ENCODE assay signal across 22 cellular contexts in genomic region chr10:30806824-30807223, GRCh38.
DNase-seq lines count a peak whose midpoint lies in the region; ATAC-seq and TF ChIP-seq lines count a peak whose summit lies in the region.
"Had no signal": no experiment of that assay in that cellular context is flagged by ENCODE, and none has a peak within 500 bp of the region (broad histone marks: within the 10 kb centered on the region; RNA-seq: fewer than 3 reads in every experiment).

No MANE protein-coding gene starts in this region.

- TF ChIP-seq CTCF in left ventricle myocardium inferior (IDR thresholded peaks at IDR 0.05; ENCODE audit: borderline replicate concordance) (no peak), lower lobe of right lung (IDR thresholded peaks at IDR 0.05) (no peak), sigmoid colon (IDR thresholded peaks at IDR 0.05) (no peak), vagina (IDR thresholded peaks at IDR 0.05) (no peak)

- WGBS in sigmoid colon, 2 donors, result 85 to 86% methylated on average over 3 of the region's 3 CpGs

- H3K4me1 ChIP-seq in left ventricle myocardium inferior, result peaks cover 12% of the 10 kb centered on the region
- peaks cover 10% of the 10 kb centered on the region for H3K4me1 ChIP-seq in lower lobe of right lung
- H3K4me1 ChIP-seq in sigmoid colon, result peaks cover 3 to 71% (median 43%) of the 10 kb centered on the region in 4 donors
- peaks cover 63% of the 10 kb centered on the region for H3K4me1 ChIP-seq in vagina

- H3K27ac ChIP-seq in left ventricle myocardium inferior (replicated peaks) (peak overlapping the region; percentile 77), lower lobe of right lung (peak overlapping the region; percentile 11), sigmoid colon (peak overlapping the region in 3 of 4 donors; percentile 72 to 94 (median 89)), vagina (peak overlapping the region; percentile 60)
- H3K27ac ChIP-seq: BLaER1 had no signal

- H3K4me3 ChIP-seq in left ventricle myocardium inferior (no peak overlapping the region), lower lobe of right lung (no peak overlapping the region), sigmoid colon (no peak overlapping the region), vagina (no peak overlapping the region)
- H3K4me3 ChIP-seq: BLaER1, GM23338 had no signal

- H3K9me3 Mint-ChIP-seq in stimulated activated naive CD8-positive, alpha-beta T cell treated with anti-CD3 and anti-CD28 coated beads, Interleukin-15, amount 100 ng/mL, for 72 hours, result no peaks in the 10 kb centered on the region
- H3K9me3 Mint-ChIP-seq: CD4-positive, CD25-positive, alpha-beta regulatory T cell had no signal

- no peaks in the 10 kb centered on the region for H3K27me3 ChIP-seq in left ventricle myocardium inferior (ENCODE audit: low read depth)
- no peaks in the 10 kb centered on the region for H3K27me3 ChIP-seq in lower lobe of right lung (ENCODE audit: low read depth)
- no peaks in the 10 kb centered on the region for H3K27me3 ChIP-seq in sigmoid colon
- H3K27me3 ChIP-seq in vagina, result no peaks in the 10 kb centered on the region
- H3K27me3 ChIP-seq: BLaER1 had no signal

- H3K36me3 ChIP-seq in left ventricle myocardium inferior (no peaks in the 10 kb centered on the region), lower lobe of right lung (no peaks in the 10 kb centered on the region), sigmoid colon (no peaks in the 10 kb centered on the region), vagina (no peaks in the 10 kb centered on the region)
- H3K36me3 ChIP-seq: BLaER1 had no signal

- H3K9me3 ChIP-seq in left ventricle myocardium inferior (replicated peaks), result no peaks in the 10 kb centered on the region
- H3K9me3 ChIP-seq in lower lobe of right lung, result no peaks in the 10 kb centered on the region
- H3K9me3 ChIP-seq in sigmoid colon, result no peaks in the 10 kb centered on the region
- H3K9me3 ChIP-seq in vagina, result no peaks in the 10 kb centered on the region
- H3K9me3 ChIP-seq: BLaER1 had no signal

- DNase-seq in left ventricle myocardium inferior (no peak), cardiac septum (ENCODE audit: low spot score) (no peak), lower lobe of right lung (no peak), sigmoid colon (no peak), vagina (ENCODE audit: extremely low spot score in 2 of 2) (no peak), anterior cingulate cortex (lab: John Stamatoyannopoulos, UW) (no peak)
- DNase-seq in stimulated activated naive CD8-positive, alpha-beta T cell treated with anti-CD3 and anti-CD28 coated beads, Interleukin-15, amount 100 ng/mL, for 72 hours, result no peak
- DNase-seq: CD4-positive, CD25-positive, alpha-beta regulatory T cell; DMS153; DND-41; H9; KBM-7; MM.1S; NCI-H2029; NCI-H446; NCI-H526; NCI-H82; NK-92 treated with Interleukin-12 subunit alpha and Interleukin-12 subunit beta, amount 100 ng/mL, for 24 hours; PC-3 had no signal

- H3K27ac Mint-ChIP-seq in stimulated activated naive CD8-positive, alpha-beta T cell treated with anti-CD3 and anti-CD28 coated beads, Interleukin-15, amount 100 ng/mL, for 72 hours, result no peak overlapping the region
- H3K27ac Mint-ChIP-seq: CD4-positive, CD25-positive, alpha-beta regulatory T cell; GM23338 had no signal

- no peak for TF ChIP-seq POLR2A in sigmoid colon (IDR thresholded peaks at IDR 0.05)
- TF ChIP-seq POLR2A in vagina (IDR thresholded peaks at IDR 0.05), result no peak

- no peak for ATAC-seq in lower lobe of right lung
- ATAC-seq in stimulated activated naive CD8-positive, alpha-beta T cell treated with anti-CD3 and anti-CD28 coated beads, Interleukin-15, amount 100 ng/mL, for 72 hours, result no peak
- ATAC-seq in HG03108 (IDR thresholded peaks at IDR 0.05; ENCODE audit: unreplicated experiment), result no peak
- ATAC-seq: GM23338, PC-3 had no signal

- H3K4me1 Mint-ChIP-seq in stimulated activated naive CD8-positive, alpha-beta T cell treated with anti-CD3 and anti-CD28 coated beads, Interleukin-15, amount 100 ng/mL, for 72 hours, result peaks cover 2% of the 10 kb centered on the region

- intact Hi-C loops in left ventricle myocardium inferior (cut with micrococcal nuclease) (no loop called here), cardiac septum (cut with DNase I) (no loop called here), lower lobe of right lung (cut with DNase I) (no loop called here), sigmoid colon (cut with DNase I) (loop anchor here (5.0 kb wide), 1 partner anchor 855 kb away; no protein-coding TSS in a partner anchor), vagina (cut with DNase I) (loop anchor here (10.0 kb wide), 1 partner anchor 58 kb away; no protein-coding TSS in a partner anchor)

- no peak overlapping the region for H3K4me3 Mint-ChIP-seq in stimulated activated naive CD8-positive, alpha-beta T cell treated with anti-CD3 and anti-CD28 coated beads, Interleukin-15, amount 100 ng/mL, for 72 hours
- H3K4me3 Mint-ChIP-seq: GM23338, H9 had no signal

- no peak for TF ChIP-seq EP300 in sigmoid colon (IDR thresholded peaks at IDR 0.05)

- H3K27me3 Mint-ChIP-seq in stimulated activated naive CD8-positive, alpha-beta T cell treated with anti-CD3 and anti-CD28 coated beads, Interleukin-15, amount 100 ng/mL, for 72 hours, result no peaks in the 10 kb centered on the region

Comparison
In these comparisons a context has a peak if more than half of its experiments do, and no peak if none do; other contexts are left out.
1. H3K27ac ChIP-seq: peak in every context shown above with its lines; median percentile 89 in sigmoid colon; 77 in left ventricle myocardium inferior; 60 in vagina; 11 in lower lobe of right lung.
2. intact Hi-C loops: an anchor here in sigmoid colon (5.0 kb wide) and vagina (10.0 kb wide); none called in left ventricle myocardium inferior, cardiac septum and lower lobe of right lung.